Comparison of ENCODE assay signal across 9 cellular contexts in the genomic region with DNA sequence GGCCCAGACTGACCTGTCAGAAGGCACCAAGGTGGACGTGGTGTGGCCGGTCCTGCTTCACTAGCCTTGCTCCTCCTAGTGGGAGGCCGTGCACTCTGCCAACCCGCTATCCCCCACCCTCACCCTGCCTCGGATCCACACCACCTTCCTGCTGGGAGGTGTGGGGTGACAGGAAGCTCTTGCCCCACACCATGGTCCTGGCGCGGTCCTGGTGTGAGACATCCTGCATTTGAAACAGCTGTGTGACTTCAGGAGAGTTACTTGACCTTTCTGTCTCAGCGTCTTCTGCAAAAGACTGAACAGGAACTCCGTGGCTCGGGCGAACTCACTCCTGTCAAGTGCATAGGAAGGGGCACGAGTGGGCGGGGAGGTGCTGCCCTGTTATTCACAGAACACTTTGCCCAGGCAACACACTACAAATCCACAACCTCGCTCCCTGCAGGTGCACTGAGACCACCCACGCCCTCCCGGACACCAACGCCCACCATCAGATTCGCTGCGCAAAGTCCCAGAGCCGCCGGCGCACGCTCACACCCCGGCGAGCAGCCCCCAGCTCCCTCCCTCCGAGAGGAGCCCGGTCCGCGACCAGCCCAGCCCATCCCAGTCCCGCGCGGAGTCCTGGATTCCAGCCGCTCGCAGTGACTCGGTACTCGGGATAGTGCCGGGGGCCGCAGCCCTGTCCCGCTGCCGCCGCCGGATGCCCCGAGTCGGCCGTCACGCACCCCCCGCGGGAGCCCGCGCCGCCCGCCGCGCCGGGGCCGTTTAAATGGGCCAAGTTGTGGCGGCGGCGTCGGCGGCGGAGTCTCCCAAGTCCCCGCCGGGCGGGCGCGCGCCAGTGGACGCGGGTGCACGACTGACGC. TPM values are rescaled to one million over a fixed set of nuclear protein-coding genes. Genes with fewer than 3 reads are reported as not detected.
A peak's percentile ranks its signal among the peaks of the same experiment; 100 is the strongest.
DNase-seq lines count a peak whose midpoint lies in the region; ATAC-seq and TF ChIP-seq lines count a peak whose summit lies in the region.
"Had no signal": no experiment of that assay in that cellular context is flagged by ENCODE, and none has a peak within 500 bp of the region (broad histone marks: within the 10 kb centered on the region; RNA-seq: fewer than 3 reads in every experiment).

A gene with protein sequence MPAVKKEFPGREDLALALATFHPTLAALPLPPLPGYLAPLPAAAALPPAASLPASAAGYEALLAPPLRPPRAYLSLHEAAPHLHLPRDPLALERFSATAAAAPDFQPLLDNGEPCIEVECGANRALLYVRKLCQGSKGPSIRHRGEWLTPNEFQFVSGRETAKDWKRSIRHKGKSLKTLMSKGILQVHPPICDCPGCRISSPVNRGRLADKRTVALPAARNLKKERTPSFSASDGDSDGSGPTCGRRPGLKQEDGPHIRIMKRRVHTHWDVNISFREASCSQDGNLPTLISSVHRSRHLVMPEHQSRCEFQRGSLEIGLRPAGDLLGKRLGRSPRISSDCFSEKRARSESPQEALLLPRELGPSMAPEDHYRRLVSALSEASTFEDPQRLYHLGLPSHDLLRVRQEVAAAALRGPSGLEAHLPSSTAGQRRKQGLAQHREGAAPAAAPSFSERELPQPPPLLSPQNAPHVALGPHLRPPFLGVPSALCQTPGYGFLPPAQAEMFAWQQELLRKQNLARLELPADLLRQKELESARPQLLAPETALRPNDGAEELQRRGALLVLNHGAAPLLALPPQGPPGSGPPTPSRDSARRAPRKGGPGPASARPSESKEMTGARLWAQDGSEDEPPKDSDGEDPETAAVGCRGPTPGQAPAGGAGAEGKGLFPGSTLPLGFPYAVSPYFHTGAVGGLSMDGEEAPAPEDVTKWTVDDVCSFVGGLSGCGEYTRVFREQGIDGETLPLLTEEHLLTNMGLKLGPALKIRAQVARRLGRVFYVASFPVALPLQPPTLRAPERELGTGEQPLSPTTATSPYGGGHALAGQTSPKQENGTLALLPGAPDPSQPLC (plus strand): TSS at position 793 of the 860 bp plus-strand sequence. CDS start 509 bp downstream, outside the sequence.

- peak within 1 kb of the TSS; percentile 54 for H3K4me3 Mint-ChIP-seq in stimulated activated effector memory CD8-positive, alpha-beta T cell treated with anti-CD3 and anti-CD28 coated beads, Interleukin-12 subunit alpha, Interleukin-12 subunit beta, amount 100 ng/mL, for 72 hours

- H3K27ac Mint-ChIP-seq in stimulated activated effector memory CD8-positive, alpha-beta T cell treated with anti-CD3 and anti-CD28 coated beads, Interleukin-12 subunit alpha, Interleukin-12 subunit beta, amount 100 ng/mL, for 72 hours = no peak within 1 kb of the TSS

- H3K9me3 Mint-ChIP-seq in stimulated activated effector memory CD8-positive, alpha-beta T cell treated with anti-CD3 and anti-CD28 coated beads, Interleukin-12 subunit alpha, Interleukin-12 subunit beta, amount 100 ng/mL, for 72 hours = no peaks in the 10 kb centered on the region

- H3K27me3 ChIP-seq in esophagus muscularis mucosa = peaks cover 6 to 99% (median 22%) of the 10 kb centered on the region in 4 donors
- peaks cover 20 to 78% of the 10 kb centered on the region in 2 donors for H3K27me3 ChIP-seq in muscle layer of colon (ENCODE audit: control insufficient read depth in 1 of 2, insufficient read depth in 2 of 2, low read length in 2 of 2)

- H3K9me3 ChIP-seq in esophagus muscularis mucosa = no peaks in the 10 kb centered on the region
- no peaks in the 10 kb centered on the region for H3K9me3 ChIP-seq in muscle layer of colon (ENCODE audit: low read length)

- peaks cover 32 to 66% (median 54%) of the 10 kb centered on the region in 4 donors for H3K4me1 ChIP-seq in esophagus muscularis mucosa
- H3K4me1 ChIP-seq in muscle layer of colon (ENCODE audit: insufficient read depth, low read length) = peaks cover 23% of the 10 kb centered on the region

- H3K36me3 Mint-ChIP-seq in stimulated activated effector memory CD8-positive, alpha-beta T cell treated with anti-CD3 and anti-CD28 coated beads, Interleukin-12 subunit alpha, Interleukin-12 subunit beta, amount 100 ng/mL, for 72 hours = peaks cover 6% of the 10 kb centered on the region

- TF ChIP-seq EP300 in esophagus muscularis mucosa (IDR thresholded peaks at IDR 0.05) = no peak

- no peaks in the 10 kb centered on the region for H3K36me3 ChIP-seq in esophagus muscularis mucosa
- no peaks in the 10 kb centered on the region for H3K36me3 ChIP-seq in muscle layer of colon (ENCODE audit: insufficient read depth, low read length)

- H3K9ac ChIP-seq in muscle layer of colon (ENCODE audit: low read length) = no peak within 1 kb of the TSS

- H3K4me1 Mint-ChIP-seq in stimulated activated effector memory CD8-positive, alpha-beta T cell treated with anti-CD3 and anti-CD28 coated beads, Interleukin-12 subunit alpha, Interleukin-12 subunit beta, amount 100 ng/mL, for 72 hours = peaks cover 24% of the 10 kb centered on the region

- 10% methylated on average over 31 of the region's 72 CpGs for WGBS in esophagus muscularis mucosa

- peak in 1 of 3 experiments; percentile 33 for TF ChIP-seq CTCF in esophagus muscularis mucosa (IDR thresholded peaks at IDR 0.05)

- H3K4me3 ChIP-seq in esophagus muscularis mucosa (peak within 1 kb of the TSS; percentile 57 to 75 (median 62)), muscle layer of colon (ENCODE audit: low read depth in 1 of 2, low read length in 2 of 2) (peak within 1 kb of the TSS; percentile 36 to 50)

- intact Hi-C loops in esophagus muscularis mucosa (cut with DNase I) = no loop called here

- TF ChIP-seq POLR2A in esophagus muscularis mucosa (IDR thresholded peaks at IDR 0.05; ENCODE audit: low read depth) = no peak

- H3K27ac ChIP-seq in esophagus muscularis mucosa (replicated peaks in 1 of 4) (peak within 1 kb of the TSS; percentile 56 to 68 (median 60)), muscle layer of colon (ENCODE audit: low read depth, low read length) (no peak within 1 kb of the TSS)

- peak; percentile 44 for ATAC-seq in stimulated activated effector memory CD8-positive, alpha-beta T cell treated with anti-CD3 and anti-CD28 coated beads, Interleukin-12 subunit alpha, Interleukin-12 subunit beta, amount 100 ng/mL, for 72 hours
- ATAC-seq in GM19351 (IDR thresholded peaks at IDR 0.05; ENCODE audit: unreplicated experiment) = no peak

- DNase-seq in NCI-H187 (lab: John Stamatoyannopoulos, UW) = peak; percentile 34 to 77
- no peak for DNase-seq in NCI-H187 treated with DMSO at 0.1 percent for 48 hours (lab: John Stamatoyannopoulos, UW)
- peak; percentile 89 for DNase-seq in NCI-H69 (lab: John Stamatoyannopoulos, UW)
- DNase-seq in activated T-cell treated with anti-CD3 and anti-CD28 coated beads, Interleukin-2, amount 50 U/mL, for 1 hour = peak; percentile 81
- DNase-seq in esophagus muscularis mucosa (ENCODE audit: extremely low spot score) = no peak
- DNase-seq in stimulated activated effector memory CD8-positive, alpha-beta T cell treated with anti-CD3 and anti-CD28 coated beads, Interleukin-12 subunit alpha, Interleukin-12 subunit beta, amount 100 ng/mL, for 72 hours (ENCODE audit: low spot score in 2 of 2) = peak; percentile 62 to 75

RNA-seq across cellular contexts. Expression of the gene that starts here (rescaled TPM):
- total RNA-seq in esophagus muscularis mucosa = 10 to 100 TPM in 2 of 4 donors, 1 to 10 TPM in 2; 6.2 to 28.8 (median 13.9) TPM
- total RNA-seq: mononuclear cell had no signal

Comparison
In these comparisons a context has a peak if more than half of its experiments do, and no peak if none do; other contexts are left out.
1. DNase-seq: peak in NCI-H187 (2 of 2), NCI-H69 (single experiment), activated T-cell treated with anti-CD3 and anti-CD28 coated beads, Interleukin-2, amount 50 U/mL, for 1 hour (single experiment) and stimulated activated effector memory CD8-positive, alpha-beta T cell treated with anti-CD3 and anti-CD28 coated beads, Interleukin-12 subunit alpha, Interleukin-12 subunit beta, amount 100 ng/mL, for 72 hours (2 of 2); none in NCI-H187 treated with DMSO at 0.1 percent for 48 hours (single experiment) and esophagus muscularis mucosa (single experiment).